Comparison of ENCODE assay signal across 10 cellular contexts in genomic region chr17:40349477-40350409, GRCh38. TPM values are rescaled to one million over a fixed set of nuclear protein-coding genes. Genes with fewer than 3 reads are reported as not detected.
A peak's percentile ranks its signal among the peaks of the same experiment; 100 is the strongest.
DNase-seq lines count a peak whose midpoint lies in the region; ATAC-seq and TF ChIP-seq lines count a peak whose summit lies in the region.
"Had no signal": no experiment of that assay in that cellular context is flagged by ENCODE, and none has a peak within 500 bp of the region (broad histone marks: within the 10 kb centered on the region; RNA-seq: fewer than 3 reads in every experiment).

No MANE protein-coding gene starts in this region.

- H3K9me2 ChIP-seq in neural cell (ENCODE audit: insufficient read depth, low read length): no peaks in the 10 kb centered on the region

- H4K20me1 ChIP-seq in BLaER1 treated with 17β-estradiol and CSF1 and Interleukin-3, amounts not matched to agents 10 nM and 100 nM: peaks cover 24 to 98% (median 56%) of the 10 kb centered on the region in 11 experiments; a peak in 16 of 22 replicates
- H4K20me1 ChIP-seq in fibroblast of lung (ENCODE audit: control insufficient read depth, extremely low read depth, insufficient read depth, low read length) (no peaks in the 10 kb centered on the region), neural cell (ENCODE audit: insufficient read depth) (no peaks in the 10 kb centered on the region)

- peak overlapping the region in 6 of 11 experiments; percentile 25 to 82 (median 66); a peak in 7 of 22 replicates for H3K9ac ChIP-seq in BLaER1 treated with 17β-estradiol and CSF1 and Interleukin-3, amounts not matched to agents 10 nM and 100 nM
- H3K9ac ChIP-seq in fibroblast of lung (ENCODE audit: insufficient read depth, low read length): no peak overlapping the region
- peak overlapping the region; percentile 90 for H3K9ac ChIP-seq in neural cell (ENCODE audit: low read length)

- in situ Hi-C loops in brain microvascular endothelial cell (cut with HindIII; ENCODE audit: low pct_ligation_motif_present, low sequenced_read_pairs): loop anchor here (5.0 kb wide), 1 partner anchor 47 kb away; no protein-coding TSS in a partner anchor

- peak overlapping the region; percentile 92 to 100 (median 99) for H3K4me2 ChIP-seq in BLaER1 treated with 17β-estradiol and CSF1 and Interleukin-3, amounts not matched to agents 10 nM and 100 nM
- H3K4me2 ChIP-seq in fibroblast of lung (ENCODE audit: extremely low read depth, insufficient read depth, low read length): no peak overlapping the region
- H3K4me2 ChIP-seq in neural cell (ENCODE audit: low read length): peak overlapping the region; percentile 66

- TF ChIP-seq EP300 in neural cell (conservative IDR thresholded peaks at IDR 0.05; ENCODE audit: poor library complexity, severe bottlenecking): no peak

- H3K27ac ChIP-seq in BLaER1 treated with 17β-estradiol and CSF1 and Interleukin-3, amounts not matched to agents 10 nM and 100 nM: peak overlapping the region in 1 of 11 experiments; percentile 9; a peak in 1 of 22 replicates
- peak overlapping the region; percentile 84 for H3K27ac ChIP-seq in SJCRH30
- peak overlapping the region; percentile 41 for H3K27ac ChIP-seq in fibroblast of lung (ENCODE audit: insufficient read depth, low read length)
- peak overlapping the region; percentile 99 for H3K27ac ChIP-seq in neural cell (ENCODE audit: low read length)
- H3K27ac ChIP-seq in brain microvascular endothelial cell: no peak overlapping the region

- no peaks in the 10 kb centered on the region for H3K27me3 ChIP-seq in BLaER1 treated with 17β-estradiol and CSF1 and Interleukin-3, amounts not matched to agents 10 nM and 100 nM
- H3K27me3 ChIP-seq in SJCRH30: no peaks in the 10 kb centered on the region
- H3K27me3 ChIP-seq in fibroblast of lung (ENCODE audit: control insufficient read depth, insufficient read depth, low read length): no peaks in the 10 kb centered on the region
- no peaks in the 10 kb centered on the region for H3K27me3 ChIP-seq in neural cell (ENCODE audit: insufficient read depth, low read depth, low read length)
- no peaks in the 10 kb centered on the region for H3K27me3 ChIP-seq in brain microvascular endothelial cell (replicated peaks)

- H3K4me3 ChIP-seq in BLaER1 treated with 17β-estradiol and CSF1 and Interleukin-3, amounts not matched to agents 10 nM and 100 nM: 0 out of 20 replicates have a peak overlapping the region, but pooled peaks of 1 of the 10 experiments have one; percentile 84
- H3K4me3 ChIP-seq in SJCRH30 (peak overlapping the region; percentile 17; the same call in 1 of the 2 replicates), fibroblast of lung (replicated peaks in 1 of 4; ENCODE audit: control extremely low read depth in 1 of 4, insufficient read depth in 1 of 4, low read depth in 3 of 4, low read length in 4 of 4) (no peak overlapping the region), neural cell (ENCODE audit: low read length) (peak overlapping the region; percentile 64), brain microvascular endothelial cell (ENCODE audit: low read depth, low read length) (no peak overlapping the region)

- no peaks in the 10 kb centered on the region for H3K9me3 ChIP-seq in BLaER1 treated with 17β-estradiol and CSF1 and Interleukin-3, amounts not matched to agents 10 nM and 100 nM (replicated peaks in 1 of 11)
- H3K9me3 ChIP-seq in SJCRH30 (replicated peaks) (no peaks in the 10 kb centered on the region), fibroblast of lung (ENCODE audit: control insufficient read depth, insufficient read depth, low read depth, low read length) (no peaks in the 10 kb centered on the region), neural cell (ENCODE audit: low read length) (no peaks in the 10 kb centered on the region)

- H3K79me2 ChIP-seq in fibroblast of lung (ENCODE audit: control insufficient read depth, insufficient read depth, low read length) (peaks cover 32% of the 10 kb centered on the region), neural cell (replicated peaks; ENCODE audit: insufficient read depth, low read length) (peaks cover 33% of the 10 kb centered on the region)

- DNase-seq in SJCRH30 (no peak), fibroblast of lung (ENCODE audit: low read depth in 2 of 2) (peak; percentile 61 to 72), DMS79 treated with DMSO at 0.1 percent for 48 hours (lab: John Stamatoyannopoulos, UW) (no peak), brain microvascular endothelial cell (no peak)
- no peak for DNase-seq in stimulated activated CD4-positive, alpha-beta T cell treated with anti-CD3 and anti-CD28 coated beads, Interleukin-2, amount 100 ng/mL, for 48 hours
- DNase-seq: activated CD4-positive, alpha-beta T cell treated with anti-CD3 and anti-CD28 coated beads, Interleukin-2, amount 50 U/mL, for 1 hour had no signal

- no peak for TF ChIP-seq RAD21 in neural cell (conservative IDR thresholded peaks at IDR 0.05)

- no peak for ATAC-seq in HG03354 (IDR thresholded peaks at IDR 0.05; ENCODE audit: poor library complexity, severe bottlenecking, unreplicated experiment)

- peaks cover 91 to 100% (median 98%) of the 10 kb centered on the region in 10 experiments for H3K4me1 ChIP-seq in BLaER1 treated with 17β-estradiol and CSF1 and Interleukin-3, amounts not matched to agents 10 nM and 100 nM
- H3K4me1 ChIP-seq in SJCRH30 (peaks cover 55% of the 10 kb centered on the region), fibroblast of lung (ENCODE audit: control insufficient read depth, extremely low read depth, insufficient read depth, low read length) (peaks cover 50% of the 10 kb centered on the region)

- TF ChIP-seq CTCF in fibroblast of lung (conservative IDR thresholded peaks at IDR 0.05 in 1 of 2, IDR thresholded peaks at IDR 0.05 in 1 of 2; ENCODE audit: low read depth in 1 of 2, low read length in 2 of 2) (no peak), neural cell (IDR thresholded peaks at IDR 0.05; ENCODE audit: poor library complexity, severe bottlenecking) (no peak), brain microvascular endothelial cell (IDR thresholded peaks at IDR 0.05; ENCODE audit: low read depth, low read length, missing control alignments) (no peak)

- H3F3A ChIP-seq in neural cell (ENCODE audit: insufficient read depth, low read length, poor library complexity, severe bottlenecking): no peaks in the 10 kb centered on the region

- H3K36me3 ChIP-seq in BLaER1 treated with 17β-estradiol and CSF1 and Interleukin-3, amounts not matched to agents 10 nM and 100 nM: peaks cover 27 to 68% (median 46%) of the 10 kb centered on the region in 11 experiments
- H3K36me3 ChIP-seq in SJCRH30: peaks cover 45% of the 10 kb centered on the region
- peaks cover 23% of the 10 kb centered on the region for H3K36me3 ChIP-seq in fibroblast of lung (ENCODE audit: control insufficient read depth, insufficient read depth, low read length)
- H3K36me3 ChIP-seq in neural cell (ENCODE audit: insufficient read depth, low read length): no peaks in the 10 kb centered on the region
- peaks cover 54% of the 10 kb centered on the region for H3K36me3 ChIP-seq in brain microvascular endothelial cell (replicated peaks)

- H2AFZ ChIP-seq in fibroblast of lung (ENCODE audit: low read length) (no peak overlapping the region), neural cell (ENCODE audit: low read depth, low read length) (no peak overlapping the region)

TF ChIP-seq in neural cell, 6 proteins besides CTCF, POLR2A, EP300 and RAD21:
- no peak for TF ChIP-seq TAF1 (IDR thresholded peaks at IDR 0.05; ENCODE audit: low read depth)
- TF ChIP-seq REST (IDR thresholded peaks at IDR 0.05; ENCODE audit: borderline replicate concordance): no peak
- no peak for TF ChIP-seq POLR2AphosphoS5 (IDR thresholded peaks at IDR 0.05)
- no peak for TF ChIP-seq MXI1 (conservative IDR thresholded peaks at IDR 0.05; ENCODE audit: poor library complexity, severe bottlenecking)
- TF ChIP-seq SMC3 (conservative IDR thresholded peaks at IDR 0.05; ENCODE audit: poor library complexity): peak; percentile 4
- TF ChIP-seq EZH2 (IDR thresholded peaks at IDR 0.05; ENCODE audit: borderline replicate concordance, insufficient read depth, low read length, poor library complexity, severe bottlenecking): no peak
TF ChIP-seq in neural cell: peak in this region for 1.

RNA-seq across cellular contexts. Expression of gene GJD3, which starts 14.8 kb away (rescaled TPM):
- not detected in 2 replicates for total RNA-seq in SJCRH30 (2014; rRNA removed; shearing (Covaris generic))
- total RNA-seq in fibroblast of lung: 3.9 and 4.3 TPM in 2 replicates
- 0.16 and 0.99 TPM in 2 replicates for polyA plus RNA-seq in fibroblast of lung
- polyA plus RNA-seq in fibroblast of lung (2012): 0.36 TPM in 1 of 2 replicates, not detected in the other
- 0.63 TPM in 1 of 2 replicates, not detected in the other for polyA minus RNA-seq in fibroblast of lung (ENCODE audit: low replicate concordance)
- not detected in 2 replicates for polyA plus RNA-seq in neural cell
- polyA minus RNA-seq in neural cell: 0.73 TPM in 1 of 2 replicates, not detected in the other
- total RNA-seq: NCI-H460 had no signal

RNA-seq across cellular contexts. Expression of gene RARA, which starts 40.8 kb away (rescaled TPM):
- 42.3 and 43.2 TPM in 2 replicates for total RNA-seq in SJCRH30 (2014; rRNA removed; shearing (Covaris generic))
- 7.8 and 10.5 TPM in 2 replicates for total RNA-seq in fibroblast of lung
- polyA plus RNA-seq in fibroblast of lung: 7.0 and 7.6 TPM in 2 replicates
- 27.6 and 29.8 TPM in 2 replicates for polyA plus RNA-seq in fibroblast of lung (2012)
- polyA minus RNA-seq in fibroblast of lung (ENCODE audit: low replicate concordance): 39.2 and 44.6 TPM in 2 replicates
- 4.7 and 6.6 TPM in 2 replicates for polyA plus RNA-seq in neural cell
- 9.7 and 11.2 TPM in 2 replicates for polyA minus RNA-seq in neural cell

Comparison
In these comparisons a context has a peak if more than half of its experiments do, and no peak if none do; other contexts are left out.
1. H3K4me3 ChIP-seq: peak in SJCRH30 (single experiment) and neural cell (single experiment); none in fibroblast of lung (0 of 4) and brain microvascular endothelial cell (single experiment).
2. DNase-seq: peak in fibroblast of lung (2 of 2); none in SJCRH30 (0 of 2), DMS79 treated with DMSO at 0.1 percent for 48 hours (single experiment), stimulated activated CD4-positive, alpha-beta T cell treated with anti-CD3 and anti-CD28 coated beads, Interleukin-2, amount 100 ng/mL, for 48 hours (0 of 2) and brain microvascular endothelial cell (single experiment).